In genomic region chr11:74443071-74443864, GRCh38 we compare ENCODE assay signal across 9 cellular contexts. TPM values are rescaled to one million over a fixed set of nuclear protein-coding genes. Genes with fewer than 3 reads are reported as not detected.
DNase-seq lines count a peak whose midpoint lies in the region; ATAC-seq and TF ChIP-seq lines count a peak whose summit lies in the region.
"Had no signal": no experiment of that assay in that cellular context is flagged by ENCODE, and none has a peak within 500 bp of the region (broad histone marks: within the 10 kb centered on the region; RNA-seq: fewer than 3 reads in every experiment).

No MANE protein-coding gene starts in this region.

- H3K9me2 ChIP-seq in PC-9 (ENCODE audit: insufficient read depth) = no peaks in the 10 kb centered on the region

- H3K9me3 ChIP-seq in PC-9 (ENCODE audit: insufficient read depth, low read depth) (0 out of 2 replicates have a peak, but pooled peaks cover 6% of the 10 kb centered on the region), skeletal muscle tissue (ENCODE audit: control insufficient read depth in 3 of 3, low read length in 3 of 3) (no peaks in the 10 kb centered on the region)

- TF ChIP-seq CTCF in LNCaP clone FGC (IDR thresholded peaks at IDR 0.05; ENCODE audit: control insufficient read depth, extremely low read depth, insufficient read depth) (peak; percentile 90), PC-9 (conservative IDR thresholded peaks at IDR 0.05) (peak; percentile 54), foreskin keratinocyte (conservative IDR thresholded peaks at IDR 0.05) (peak; percentile 67), GM10266 (IDR thresholded peaks at IDR 0.05; ENCODE audit: control insufficient read depth, insufficient read depth, low read depth, missing control alignments) (no peak)

- H3K4me3 ChIP-seq in LNCaP clone FGC (ENCODE audit: low read depth, low read length) (no peak overlapping the region), PC-9 (no peak overlapping the region), skeletal muscle tissue (ENCODE audit: low read length in 3 of 3) (peak overlapping the region in 1 of 3 donors; percentile 4)

- no peak overlapping the region for H3K27ac ChIP-seq in PC-9
- H3K27ac ChIP-seq in foreskin keratinocyte = no peak overlapping the region
- peak overlapping the region; percentile 76 for H3K27ac ChIP-seq in skeletal muscle tissue (ENCODE audit: low read depth, low read length)

- no peak overlapping the region for H2AFZ ChIP-seq in PC-9

- peak overlapping the region; percentile 3; the same call in 1 of the 2 replicates for H3K4me2 ChIP-seq in PC-9

- no peaks in the 10 kb centered on the region for H4K20me1 ChIP-seq in PC-9 (ENCODE audit: insufficient read depth)

- DNase-seq in LNCaP clone FGC (ENCODE audit: low read depth) (peak; percentile 89), PC-9 (peak; percentile 57 to 58), foreskin keratinocyte (peak; percentile 31 to 55), globus pallidus (ENCODE audit: low spot score) (no peak), GM10266 (ENCODE audit: extremely low spot score) (no peak)

- H3K79me2 ChIP-seq in PC-9 (ENCODE audit: low read depth) = no peaks in the 10 kb centered on the region

- BruUV-seq in PC-9 (replicated peaks; lab: Mats Ljungman, UMichigan) = no TSS peak

- no peaks in the 10 kb centered on the region for H3F3A ChIP-seq in PC-9 (ENCODE audit: insufficient read depth, low read depth)

- intact Hi-C loops in PC-9 (cut with micrococcal nuclease; ENCODE audit: unreplicated experiment) = loop anchor here (1.0 kb wide), 1 partner anchor 187 kb away; no protein-coding TSS in a partner anchor

- H3K9ac ChIP-seq in skeletal muscle tissue (ENCODE audit: low read depth in 1 of 3, low read length in 3 of 3) = peak overlapping the region; percentile 15 to 54 (median 52)

- peaks cover 7% of the 10 kb centered on the region; the same call in 1 of the 2 replicates for H3K4me1 ChIP-seq in PC-9 (replicated peaks; ENCODE audit: insufficient read depth)
- no peaks in the 10 kb centered on the region for H3K4me1 ChIP-seq in foreskin keratinocyte
- peaks cover 12 to 20% (median 19%) of the 10 kb centered on the region in 3 donors for H3K4me1 ChIP-seq in skeletal muscle tissue (ENCODE audit: control insufficient read depth in 3 of 3, insufficient read depth in 3 of 3, low read length in 3 of 3)

- H3K27me3 ChIP-seq in PC-9 (ENCODE audit: insufficient read depth, low read depth) (no peaks in the 10 kb centered on the region), foreskin keratinocyte (peaks cover 28% of the 10 kb centered on the region), skeletal muscle tissue (ENCODE audit: control insufficient read depth in 3 of 3, insufficient read depth in 3 of 3, low read length in 3 of 3) (no peaks in the 10 kb centered on the region)

- no peaks in the 10 kb centered on the region for H3K36me3 ChIP-seq in PC-9 (ENCODE audit: low read depth)
- H3K36me3 ChIP-seq in skeletal muscle tissue (ENCODE audit: control insufficient read depth in 3 of 3, insufficient read depth in 3 of 3, low read length in 3 of 3) = no peaks in the 10 kb centered on the region

- POLR2A ChIA-PET in PC-9 (lab: Charles Lee; ENCODE audit: unreplicated experiment) = interaction anchor here (0.6 kb wide), 2 partner anchors 44 to 970 kb away, joined by 3 to 4 read pairs; no protein-coding TSS in a partner anchor

- CTCF ChIA-PET in PC-9 (lab: Charles Lee) = interaction anchor here (0.6 to 2.5 kb wide), 4 partner anchors 10 to 293 kb away, joined by 3 to 11 read pairs (median 4); no protein-coding TSS in a partner anchor

- ATAC-seq in foreskin keratinocyte (peak; percentile 50), GM18858 (IDR thresholded peaks at IDR 0.05; ENCODE audit: unreplicated experiment) (no peak), GM21447 (IDR thresholded peaks at IDR 0.05; ENCODE audit: unreplicated experiment) (no peak)
- ATAC-seq: activated naive CD4-positive, alpha-beta T cell treated with anti-CD3 and anti-CD28 coated beads, Interleukin-2, amount 50 U/mL, for 72 hours had no signal

RNA-seq across cellular contexts. Expression of gene KCNE3, which starts 24.1 kb away (rescaled TPM):
- total RNA-seq in PC-9 (2021) = 0.28 and 0.52 TPM in 2 replicates
- total RNA-seq in foreskin keratinocyte = 0.07 TPM in 2 replicates
- polyA plus RNA-seq in foreskin keratinocyte = 0.01 TPM in 1 of 2 replicates, not detected in the other
- 4.7 TPM for total RNA-seq in skeletal muscle tissue
- total RNA-seq: activated naive CD4-positive, alpha-beta T cell treated with anti-CD3 and anti-CD28 coated beads, Interleukin-2, amount 50 U/mL, for 72 hours had no signal

RNA-seq across cellular contexts. Expression of gene PGM2L1, which starts 45.0 kb away (rescaled TPM):
- total RNA-seq in PC-9 (2021) (7.3 and 7.8 TPM in 2 replicates), foreskin keratinocyte (2.6 and 4.1 TPM in 2 replicates), skeletal muscle tissue (5.2 TPM)
- polyA plus RNA-seq in foreskin keratinocyte = 0.70 and 0.86 TPM in 2 replicates

RNA-seq across cellular contexts. Expression of gene LIPT2, which starts 50.3 kb away (rescaled TPM):
- 5.8 and 6.8 TPM in 2 replicates for total RNA-seq in PC-9 (2021)
- total RNA-seq in foreskin keratinocyte = 1.7 and 1.9 TPM in 2 replicates
- polyA plus RNA-seq in foreskin keratinocyte = 1.6 and 1.7 TPM in 2 replicates
- total RNA-seq in skeletal muscle tissue = 2.6 TPM

Comparison
In these comparisons a context has a peak if more than half of its experiments do, and no peak if none do; other contexts are left out.
1. DNase-seq: peak in LNCaP clone FGC (single experiment), PC-9 (2 of 2) and foreskin keratinocyte (2 of 2); none in globus pallidus (single experiment) and GM10266 (single experiment).